In the genomic region with DNA sequence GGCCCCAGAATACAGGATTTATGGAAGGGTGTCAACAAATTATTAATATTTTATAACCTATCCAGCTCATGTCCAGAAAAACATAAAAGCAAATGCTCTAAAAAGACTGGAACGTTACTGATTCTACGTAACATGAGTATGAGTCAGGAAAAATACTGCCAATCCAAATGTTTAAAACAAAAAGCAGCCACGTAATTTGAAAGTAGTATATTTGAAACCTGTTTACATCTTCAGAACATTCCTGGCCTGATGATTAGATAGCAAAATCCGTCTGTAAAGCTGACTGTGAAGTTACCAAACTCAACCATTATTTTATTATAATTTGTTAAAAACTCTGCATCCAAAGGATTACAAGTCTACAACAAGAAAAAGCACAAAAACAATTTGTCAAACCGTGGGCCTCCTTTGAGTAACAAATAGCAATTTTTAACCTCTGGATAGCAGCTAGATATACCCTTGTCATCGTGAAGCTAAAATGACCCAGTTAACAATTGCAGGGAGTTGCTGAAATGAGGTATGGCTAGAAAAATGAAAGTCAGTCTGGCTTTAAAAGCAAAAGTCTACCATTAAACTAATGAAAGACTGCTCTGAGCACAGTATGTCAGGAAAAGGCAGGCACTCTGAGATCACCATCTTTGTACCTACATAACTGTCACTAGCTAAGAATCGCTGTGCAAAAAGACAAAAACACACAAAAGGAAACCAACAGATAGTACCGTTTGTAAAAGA, we compare ENCODE assay signal across 8 cellular contexts. TPM values are rescaled to one million over a fixed set of nuclear protein-coding genes. Genes with fewer than 3 reads are reported as not detected.
DNase-seq lines count a peak whose midpoint lies in the region; ATAC-seq and TF ChIP-seq lines count a peak whose summit lies in the region.

No MANE protein-coding gene starts in this region.

- H3K4me3 Mint-ChIP-seq in T-helper 2 cell treated with Interferon-gamma antibody and Interleukin-4, amounts not matched to agents 5 μg/mL and 100 μg/mL, for 36 hours = peak overlapping the region; percentile 96

- DNase-seq in GM23248 (peak; percentile 82), foreskin fibroblast (peak; percentile 40 to 61), amygdala (lab: John Stamatoyannopoulos, UW) (no peak), ureter (ENCODE audit: low spot score) (no peak), mesenteric fat pad (ENCODE audit: low spot score) (no peak)
- no peak for DNase-seq in T-helper 2 cell treated with Interferon-gamma antibody and Interleukin-4, amounts not matched to agents 5 μg/mL and 100 μg/mL, for 36 hours (ENCODE audit: low spot score)

- H3K36me3 ChIP-seq in GM23248 (ENCODE audit: low read depth) = 0 out of 2 replicates have a peak, but pooled peaks cover under 1% of the 10 kb centered on the region

- peaks cover 66% of the 10 kb centered on the region for H3K4me1 Mint-ChIP-seq in T-helper 2 cell treated with Interferon-gamma antibody and Interleukin-4, amounts not matched to agents 5 μg/mL and 100 μg/mL, for 36 hours (ENCODE audit: low read depth)

- peak overlapping the region; percentile 93 for H3K27ac ChIP-seq in GM23248
- H3K27ac ChIP-seq in skin epidermis = peak overlapping the region in 18 of 21 experiments; percentile 78 to 97 (median 92)

- peak overlapping the region; percentile 86 for H3K4me3 ChIP-seq in GM23248
- H3K4me3 ChIP-seq in foreskin fibroblast (ENCODE audit: low read depth in 1 of 2, low read length in 2 of 2) = peak overlapping the region; percentile 79 to 94
- peak overlapping the region; percentile 66 to 98 (median 81) for H3K4me3 ChIP-seq in skin epidermis

- TF ChIP-seq CTCF in foreskin fibroblast (IDR thresholded peaks at IDR 0.05; ENCODE audit: low read depth, low read length) = no peak

- ATAC-seq in HG02798 (IDR thresholded peaks at IDR 0.05; ENCODE audit: poor library complexity, unreplicated experiment) = no peak

- H4K20me1 ChIP-seq in GM23248 (ENCODE audit: insufficient read depth) = peaks cover 14% of the 10 kb centered on the region; the same call in 1 of the 2 replicates

- H3K4me2 ChIP-seq in GM23248 (ENCODE audit: unreplicated experiment) = peak overlapping the region; percentile 96

- peak overlapping the region; percentile 97 for H3K27ac Mint-ChIP-seq in T-helper 2 cell treated with Interferon-gamma antibody and Interleukin-4, amounts not matched to agents 5 μg/mL and 100 μg/mL, for 36 hours

- H3K27me3 ChIP-seq in GM23248 (replicated peaks; ENCODE audit: insufficient read depth) = no peaks in the 10 kb centered on the region

- H3K36me3 Mint-ChIP-seq in T-helper 2 cell treated with Interferon-gamma antibody and Interleukin-4, amounts not matched to agents 5 μg/mL and 100 μg/mL, for 36 hours (ENCODE audit: low read depth) = peaks cover 27% of the 10 kb centered on the region

- H3K9ac ChIP-seq in GM23248 = peak overlapping the region; percentile 96

- peaks cover 40% of the 10 kb centered on the region for H3F3A ChIP-seq in GM23248 (ENCODE audit: insufficient read depth)

- H2AFZ ChIP-seq in GM23248 = peak overlapping the region; percentile 73; the same call in 1 of the 2 replicates

- in situ Hi-C loops in GM23248 (cut with MboI) = no loop called here

- no peaks in the 10 kb centered on the region for H3K9me2 ChIP-seq in GM23248 (ENCODE audit: insufficient read depth)

- H3K27me3 Mint-ChIP-seq in T-helper 2 cell treated with Interferon-gamma antibody and Interleukin-4, amounts not matched to agents 5 μg/mL and 100 μg/mL, for 36 hours (ENCODE audit: low read depth) = no peaks in the 10 kb centered on the region

- 1% methylated on average over 8 of the region's 8 CpGs for WGBS in GM23248 (ENCODE audit: low coverage in 1 of 2, low lambda C conversion rate in 2 of 2, missing lambda C conversion rate in 2 of 2), 2 experiments

- H3K9me3 ChIP-seq in GM23248 (ENCODE audit: low read depth) = no peaks in the 10 kb centered on the region

- H3K4me1 ChIP-seq in GM23248 (ENCODE audit: insufficient read depth) = peaks cover 41% of the 10 kb centered on the region

- no peaks in the 10 kb centered on the region for H3K9me3 Mint-ChIP-seq in T-helper 2 cell treated with Interferon-gamma antibody and Interleukin-4, amounts not matched to agents 5 μg/mL and 100 μg/mL, for 36 hours

- H3K79me2 ChIP-seq in GM23248 (ENCODE audit: insufficient read depth) = peaks cover 96% of the 10 kb centered on the region

RNA-seq across cellular contexts. Expression of a gene that starts 1.2 kb away (rescaled TPM):
- total RNA-seq in GM23248 (2014; rRNA removed; shearing (Covaris generic)) = 63.7 and 69.9 TPM in 2 replicates
- polyA plus RNA-seq in GM23248 (2016; fragmentation: Nextera tagmentation; extraction: Ambion mirVana) = 45.4 and 49.4 TPM in 2 replicates
- total RNA-seq in ureter = 174 TPM
- total RNA-seq in mesenteric fat pad = 156 TPM

RNA-seq across cellular contexts. Expression of a gene that starts 42.5 kb away (rescaled TPM):
- total RNA-seq in GM23248 (2014; rRNA removed; shearing (Covaris generic)) = 58.7 and 69.4 TPM in 2 replicates
- polyA plus RNA-seq in GM23248 (2016; fragmentation: Nextera tagmentation; extraction: Ambion mirVana) = 54.5 and 56.9 TPM in 2 replicates
- total RNA-seq in ureter (54.6 TPM), mesenteric fat pad (39.9 TPM)

RNA-seq across cellular contexts. Expression of a gene that starts 42.7 kb away (rescaled TPM):
- total RNA-seq in GM23248 (2014; rRNA removed; shearing (Covaris generic)) = 26.9 and 37.1 TPM in 2 replicates
- 36.6 and 38.4 TPM in 2 replicates for polyA plus RNA-seq in GM23248 (2016; fragmentation: Nextera tagmentation; extraction: Ambion mirVana)
- total RNA-seq in ureter (43.0 TPM), mesenteric fat pad (33.5 TPM)

Comparison
In these comparisons a context has a peak if more than half of its experiments do, and no peak if none do; other contexts are left out.
1. DNase-seq: peak in GM23248 (single experiment) and foreskin fibroblast (2 of 2); none in T-helper 2 cell treated with Interferon-gamma antibody and Interleukin-4, amounts not matched to agents 5 μg/mL and 100 μg/mL, for 36 hours (single experiment), amygdala (0 of 56), ureter (single experiment) and mesenteric fat pad (single experiment).
2. Peak in every context shown above with its lines, with median percentiles within 50 percentile points of each other: H3K4me3 ChIP-seq.